ENCODE assay signal across 19 cellular contexts in the genomic region with DNA sequence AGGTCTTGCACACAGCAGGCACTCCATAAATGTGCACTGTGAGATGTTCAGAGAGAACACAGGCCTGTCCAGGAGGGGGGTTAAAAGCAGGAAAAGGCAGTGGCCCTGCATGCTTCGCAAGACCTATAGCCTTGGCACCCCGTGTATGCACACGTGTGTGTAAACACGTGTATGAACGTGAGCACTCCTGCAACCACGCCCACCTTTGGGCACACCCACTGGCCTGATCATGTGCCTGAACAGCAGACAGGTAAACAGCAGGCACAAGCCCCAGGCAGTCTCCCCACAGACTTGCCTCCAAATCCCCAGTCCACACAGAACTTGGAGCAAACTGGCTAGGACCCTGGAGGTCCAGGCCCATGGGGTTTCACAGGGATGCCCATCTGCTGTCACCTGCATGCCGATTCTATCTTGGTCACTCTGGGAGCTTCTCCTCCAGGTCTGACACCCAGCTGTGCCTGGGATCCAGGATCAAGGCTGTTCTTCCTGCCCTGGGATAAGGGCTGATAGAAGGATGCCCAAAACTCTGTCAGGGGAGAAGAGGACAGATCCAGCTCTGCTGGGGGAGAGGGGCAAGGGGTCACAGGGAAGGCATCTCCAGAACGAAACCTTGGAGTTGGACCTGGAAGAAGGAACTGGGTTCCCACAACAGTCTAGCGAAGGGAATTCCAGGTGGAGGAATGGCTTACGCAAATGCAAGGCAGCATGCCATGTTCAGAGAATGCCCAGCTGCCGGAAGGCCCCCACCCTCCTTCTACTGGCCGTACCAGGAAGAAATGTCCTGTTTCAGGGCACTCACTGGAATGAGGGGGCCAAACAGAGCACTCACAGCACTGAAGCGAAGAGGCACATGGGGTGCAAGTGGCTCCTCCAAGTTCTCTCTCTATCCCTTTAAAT. TPM values are rescaled to one million over a fixed set of nuclear protein-coding genes. Genes with fewer than 3 reads are reported as not detected.
DNase-seq lines count a peak whose midpoint lies in the region; ATAC-seq, FAIRE-seq and TF ChIP-seq lines count a peak whose summit lies in the region.
"Had no signal": no experiment of that assay in that cellular context is flagged by ENCODE, and none has a peak within 500 bp of the region (broad histone marks: within the 10 kb centered on the region; RNA-seq: fewer than 3 reads in every experiment).

No MANE protein-coding gene starts in this region.

- H3K27me3 Mint-ChIP-seq in activated CD4-positive, alpha-beta memory T cell treated with anti-CD3 and anti-CD28 coated beads for 36 hours: no peaks in the 10 kb centered on the region
- H3K27me3 Mint-ChIP-seq in activated CD4-positive, alpha-beta memory T cell treated with anti-CD3 and anti-CD28 coated beads, Interleukin-2, amount 10 ng/mL, durations not matched to agents 7 days and 5 days: no peaks in the 10 kb centered on the region
- no peaks in the 10 kb centered on the region for H3K27me3 Mint-ChIP-seq in type B pancreatic cell

- WGBS in K562 (ENCODE audit: insufficient coverage, low coverage, missing lambda C conversion rate): 19% methylated on average over 13 of the region's 13 CpGs
- 83% methylated on average over 6 of the region's 13 CpGs for whole genome bisulfite sequencing in right lobe of liver (ENCODE audit: insufficient coverage, low coverage, low lambda C conversion rate, missing lambda C conversion rate)
- 26 to 69% (median 36%) methylated on average over 12 to 13 of the region's 13 CpGs for WGBS in stomach, 5 donors

- H3K9ac ChIP-seq in K562 (ENCODE audit: insufficient read depth in 1 of 2, low read depth in 2 of 2, low read length in 2 of 2): no peak overlapping the region; a peak in 1 of 4 replicates
- H3K9ac ChIP-seq: BLaER1, parathyroid adenoma had no signal

- H3K4me3 Mint-ChIP-seq in activated CD4-positive, alpha-beta memory T cell treated with anti-CD3 and anti-CD28 coated beads for 36 hours: no peak overlapping the region
- H3K4me3 Mint-ChIP-seq in activated CD4-positive, alpha-beta memory T cell treated with anti-CD3 and anti-CD28 coated beads, Interleukin-2, amount 10 ng/mL, durations not matched to agents 7 days and 5 days: no peak overlapping the region
- H3K4me3 Mint-ChIP-seq in type B pancreatic cell: no peak overlapping the region

- H3K9me3 ChIP-seq in K562 (replicated peaks; ENCODE audit: control insufficient read depth, insufficient read depth, low read depth, low read length): no peaks in the 10 kb centered on the region
- no peaks in the 10 kb centered on the region for H3K9me3 ChIP-seq in right lobe of liver
- no peaks in the 10 kb centered on the region for H3K9me3 ChIP-seq in stomach
- H3K9me3 ChIP-seq: BLaER1 had no signal

- H3K27ac ChIP-seq in K562 (ENCODE audit: extremely low read depth, low read depth, low read length) (no peak overlapping the region), right lobe of liver (no peak overlapping the region), stomach (peak overlapping the region; percentile 70 to 85 (median 79))
- H3K27ac ChIP-seq: BLaER1, parathyroid adenoma had no signal

- no peaks in the 10 kb centered on the region for H3K9me1 ChIP-seq in K562 (ENCODE audit: control insufficient read depth, insufficient read depth, low read length)

- intact Hi-C loops in activated CD4-positive, alpha-beta memory T cell treated with anti-CD3 and anti-CD28 coated beads for 36 hours (cut with micrococcal nuclease): no loop called here
- intact Hi-C loops in K562 (cut with micrococcal nuclease) (loop anchor here (5.0 kb wide), 1 partner anchor 82 kb away; no protein-coding TSS in a partner anchor), right lobe of liver (cut with DNase I) (loop anchor here in 1 of 2 donors (10.0 kb wide), 1 partner anchor 70 kb away; no protein-coding TSS in a partner anchor), stomach (cut with DNase I; ENCODE audit: low total_unique reads) (no loop called here)

- no TSS peak for BruUV-seq in K562 (replicated peaks; lab: Mats Ljungman, UMichigan)

- CTCF ChIA-PET in activated CD4-positive, alpha-beta memory T cell treated with anti-CD3 and anti-CD28 coated beads for 36 hours (lab: Charles Lee): no interaction called here
- CTCF ChIA-PET in activated CD4-positive, alpha-beta memory T cell treated with anti-CD3 and anti-CD28 coated beads, Interleukin-2, amount 10 ng/mL, durations not matched to agents 7 days and 5 days (lab: Charles Lee): interaction anchor here (1.0 kb wide), 1 partner anchor 148 kb away, joined by 3 read pairs; no protein-coding TSS in a partner anchor
- CTCF ChIA-PET in K562 (lab: Yijun Ruan, JAX; ENCODE audit: low intra/inter-chr PET ratio): interaction anchor here (0.7 to 1.4 kb wide), 2 partner anchors 12 to 974 kb away, joined by 3 to 4 read pairs; no protein-coding TSS in a partner anchor

- H3K27me3 ChIP-seq in K562 (ENCODE audit: control insufficient read depth in 2 of 2, insufficient read depth in 2 of 2, low read length in 2 of 2) (peaks cover 0 to 15% of the 10 kb centered on the region in 2 experiments; a peak in 3 of 5 replicates), right lobe of liver (no peaks in the 10 kb centered on the region), stomach (no peaks in the 10 kb centered on the region)
- H3K27me3 ChIP-seq: BLaER1 had no signal

- H3K4me3 ChIP-seq in K562 (no peak overlapping the region), right lobe of liver (no peak overlapping the region), stomach (no peak overlapping the region)
- H3K4me3 ChIP-seq: BLaER1 had no signal

- FAIRE-seq in K562 (lab: Jason Lieb, UNC): no peak
- FAIRE-seq: endometrium, GM12891 had no signal

- H3K36me3 ChIP-seq in K562 (ENCODE audit: control insufficient read depth, insufficient read depth, low read length): no peaks in the 10 kb centered on the region
- H3K36me3 ChIP-seq in right lobe of liver: no peaks in the 10 kb centered on the region
- no peaks in the 10 kb centered on the region for H3K36me3 ChIP-seq in stomach
- H3K36me3 ChIP-seq: BLaER1 had no signal

- H3K4me1 Mint-ChIP-seq in activated CD4-positive, alpha-beta memory T cell treated with anti-CD3 and anti-CD28 coated beads for 36 hours (ENCODE audit: low read depth): peaks cover 15% of the 10 kb centered on the region
- H3K4me1 Mint-ChIP-seq in activated CD4-positive, alpha-beta memory T cell treated with anti-CD3 and anti-CD28 coated beads, Interleukin-2, amount 10 ng/mL, durations not matched to agents 7 days and 5 days: peaks cover 14% of the 10 kb centered on the region
- H3K4me1 Mint-ChIP-seq in type B pancreatic cell (ENCODE audit: unreplicated experiment): peaks cover 29% of the 10 kb centered on the region

- in situ Hi-C loops in K562 (cut with MboI): no loop called here

- no peak for ATAC-seq in K562
- ATAC-seq in right lobe of liver: no peak
- no peak for ATAC-seq in HG03378 (IDR thresholded peaks at IDR 0.05; ENCODE audit: unreplicated experiment)

- TF ChIP-seq RAD21 in K562 (CRISPR knock-in tag; conservative IDR thresholded peaks at IDR 0.05 in 1 of 2, IDR thresholded peaks at IDR 0.05 in 1 of 2): no peak

- TF ChIP-seq EP300 in K562 (IDR thresholded peaks at IDR 0.05; ENCODE audit: low read length): no peak
- no peak for TF ChIP-seq EP300 in stomach (IDR thresholded peaks at IDR 0.05)

- no peaks in the 10 kb centered on the region for H3K36me3 Mint-ChIP-seq in activated CD4-positive, alpha-beta memory T cell treated with anti-CD3 and anti-CD28 coated beads for 36 hours
- H3K36me3 Mint-ChIP-seq in activated CD4-positive, alpha-beta memory T cell treated with anti-CD3 and anti-CD28 coated beads, Interleukin-2, amount 10 ng/mL, durations not matched to agents 7 days and 5 days (ENCODE audit: low read depth): no peaks in the 10 kb centered on the region
- H3K36me3 Mint-ChIP-seq in type B pancreatic cell: no peaks in the 10 kb centered on the region

- H3K4me1 ChIP-seq in K562 (replicated peaks in 1 of 2; ENCODE audit: control insufficient read depth in 2 of 2, insufficient read depth in 2 of 2, low read length in 2 of 2) (peaks cover 6 to 10% of the 10 kb centered on the region in 2 experiments; a peak in 4 of 5 replicates), right lobe of liver (peaks cover 0 to 25% (median 6%) of the 10 kb centered on the region in 4 donors), stomach (peaks cover 48 to 88% (median 66%) of the 10 kb centered on the region in 4 donors)

- POLR2A ChIA-PET in activated CD4-positive, alpha-beta memory T cell treated with anti-CD3 and anti-CD28 coated beads for 36 hours (lab: Charles Lee): no interaction called here
- POLR2A ChIA-PET in activated CD4-positive, alpha-beta memory T cell treated with anti-CD3 and anti-CD28 coated beads, Interleukin-2, amount 10 ng/mL, durations not matched to agents 7 days and 5 days (lab: Charles Lee): no interaction called here
- POLR2A ChIA-PET in K562 (lab: Yijun Ruan, JAX): interaction anchor here (0.8 kb wide), 1 partner anchor 12 kb away, joined by 5 read pairs; no protein-coding TSS in a partner anchor

- H3K9me3 Mint-ChIP-seq in activated CD4-positive, alpha-beta memory T cell treated with anti-CD3 and anti-CD28 coated beads for 36 hours: no peaks in the 10 kb centered on the region
- H3K9me3 Mint-ChIP-seq in activated CD4-positive, alpha-beta memory T cell treated with anti-CD3 and anti-CD28 coated beads, Interleukin-2, amount 10 ng/mL, durations not matched to agents 7 days and 5 days: no peaks in the 10 kb centered on the region
- no peaks in the 10 kb centered on the region for H3K9me3 Mint-ChIP-seq in type B pancreatic cell

- TF ChIP-seq POLR2A in K562 (conservative IDR thresholded peaks at IDR 0.05) (no peak), right lobe of liver (IDR thresholded peaks at IDR 0.05) (no peak), stomach (IDR thresholded peaks at IDR 0.05) (no peak)

- no peaks in the 10 kb centered on the region for H4K20me1 ChIP-seq in K562 (replicated peaks; ENCODE audit: control insufficient read depth, insufficient read depth, low read length)
- H4K20me1 ChIP-seq: BLaER1 had no signal

- H2AFZ ChIP-seq in K562 (ENCODE audit: low read depth, low read length): no peak overlapping the region
- H2AFZ ChIP-seq: parathyroid adenoma had no signal

- TF ChIP-seq CTCF in K562 (IDR thresholded peaks at IDR 0.05 in 2 of 3, conservative IDR thresholded peaks at IDR 0.05 in 1 of 3; ENCODE audit: insufficient read depth in 2 of 3, low read depth in 1 of 3, low read length in 3 of 3) (no peak), right lobe of liver (IDR thresholded peaks at IDR 0.05) (no peak), stomach (IDR thresholded peaks at IDR 0.05) (no peak), type B pancreatic cell (conservative IDR thresholded peaks at IDR 0.05) (no peak)

- peak; percentile 8 for DNase-seq in activated CD4-positive, alpha-beta memory T cell treated with anti-CD3 and anti-CD28 coated beads for 36 hours
- DNase-seq in activated CD4-positive, alpha-beta memory T cell treated with anti-CD3 and anti-CD28 coated beads, Interleukin-2, amount 10 ng/mL, durations not matched to agents 7 days and 5 days: no peak
- DNase-seq in K562 (ENCODE audit: extremely low read depth in 1 of 4, low spot score in 3 of 4): no peak
- peak; percentile 14 to 42 (median 39) for DNase-seq in right lobe of liver
- DNase-seq in stomach: peak; percentile 87
- DNase-seq in NCI-H1436 treated with DMSO at 0.1 percent for 48 hours (lab: John Stamatoyannopoulos, UW): no peak
- no peak for DNase-seq in type B pancreatic cell (ENCODE audit: extremely low spot score, unreplicated experiment)
- DNase-seq: activated CD4-positive, alpha-beta T cell treated with anti-CD3 and anti-CD28 coated beads, Interleukin-2, amount 50 U/mL, for 48 hours; amygdala; cerebellar nuclear complex; DMS 273 treated with DMSO at 0.1 percent for 48 hours; GF-D8; KG1; NCI-H1092 treated with DMSO at 0.1 percent for 48 hours had no signal

- H3K27ac Mint-ChIP-seq in activated CD4-positive, alpha-beta memory T cell treated with anti-CD3 and anti-CD28 coated beads for 36 hours: no peak overlapping the region
- H3K27ac Mint-ChIP-seq in activated CD4-positive, alpha-beta memory T cell treated with anti-CD3 and anti-CD28 coated beads, Interleukin-2, amount 10 ng/mL, durations not matched to agents 7 days and 5 days: no peak overlapping the region
- H3K27ac Mint-ChIP-seq in type B pancreatic cell: no peak overlapping the region

- no peak overlapping the region for H3K4me2 ChIP-seq in K562 (ENCODE audit: insufficient read depth, low read length)
- H3K4me2 ChIP-seq: BLaER1 had no signal

- H3K79me2 ChIP-seq in K562 (ENCODE audit: control insufficient read depth, insufficient read depth, low read length): no peaks in the 10 kb centered on the region
- H3K79me2 ChIP-seq: parathyroid adenoma had no signal

RNA-seq across cellular contexts. Expression of gene ZMIZ1, which starts 14.3 kb away (rescaled TPM):
- 10 to 100 TPM; 28.5 to 29.2 TPM for total RNA-seq in activated CD4-positive, alpha-beta memory T cell treated with anti-CD3 and anti-CD28 coated beads for 36 hours
- total RNA-seq in activated CD4-positive, alpha-beta memory T cell treated with anti-CD3 and anti-CD28 coated beads, Interleukin-2, amount 10 ng/mL, durations not matched to agents 7 days and 5 days: 10 to 100 TPM; 46.9 to 47.0 TPM
- total RNA-seq in K562 (2011; cell fraction: chromatin; rRNA removed; ENCODE audit: low replicate concordance): 31.4 and 71.8 TPM in 2 replicates
- total RNA-seq in K562 (2011; cell fraction: nucleolus; rRNA removed): 28.6 and 32.2 TPM in 2 replicates
- total RNA-seq in K562 (2011; cell fraction: nucleoplasm; rRNA removed): 31.8 and 38.1 TPM in 2 replicates
- total RNA-seq in K562 (2014; rRNA removed) (7.0 and 7.7 TPM in 2 replicates), K562 (2014; rRNA removed; fragmentation: Illumina TruSeq; extraction: Trizol) (2.6 and 2.8 TPM in 2 replicates), K562 (2015; rRNA removed; fragmentation: Illumina TruSeq; extraction: Trizol) (4.3 and 5.0 TPM in 2 replicates), K562 (2021) (30.3 and 37.3 TPM in 2 replicates), right lobe of liver (10 to 100 TPM in 5 of 6 experiments, 1 to 10 TPM in 1; 9.9 to 22.8 (median 12.3) TPM), stomach (100 to 1,000 TPM in 1 of 5 donors, 10 to 100 TPM in 4; 25.9 to 103 (median 67.7) TPM), type B pancreatic cell (ENCODE audit: low replicate concordance) (62.2 and 102 TPM in 2 replicates)
- polyA plus RNA-seq in K562 (2011; rRNA removed) (3.6 and 6.2 TPM in 2 replicates), K562 (2014; fragmentation: Illumina TruSeq; extraction: Trizol) (22.9 and 25.1 TPM in 2 replicates), K562 (2014; fragmentation: Nextera tagmentation; extraction: Ambion mirVana) (1 to 10 TPM; 1.0 to 1.9 TPM), K562 (2014; rRNA removed) (11.0 and 11.7 TPM in 2 replicates), stomach (10 to 100 TPM; 17.7 to 20.2 (median 18.2) TPM)
- 5.2 and 5.4 TPM in 2 replicates for polyA plus RNA-seq in K562 (2011; cell fraction: cytosol; rRNA removed)
- polyA plus RNA-seq in K562 (2011; cell fraction: nucleus; rRNA removed): 18.9 and 30.6 TPM in 2 replicates
- 23.3 and 39.2 TPM in 2 replicates for polyA plus RNA-seq in K562 (2012)
- polyA minus RNA-seq in K562 (2011; rRNA and poly(A)+ RNA removed): 5.8 and 6.7 TPM in 2 replicates
- polyA minus RNA-seq in K562 (2011; cell fraction: cytosol; rRNA and poly(A)+ RNA removed): 14.9 and 22.3 TPM in 2 replicates
- polyA minus RNA-seq in K562 (2011; cell fraction: nucleus; rRNA and poly(A)+ RNA removed): 17.6 and 22.4 TPM in 2 replicates

Comparison
In these comparisons a context has a peak if more than half of its experiments do, and no peak if none do; other contexts are left out.
1. DNase-seq: peak in activated CD4-positive, alpha-beta memory T cell treated with anti-CD3 and anti-CD28 coated beads for 36 hours (single experiment), right lobe of liver (3 of 3) and stomach (single experiment); none in activated CD4-positive, alpha-beta memory T cell treated with anti-CD3 and anti-CD28 coated beads, Interleukin-2, amount 10 ng/mL, durations not matched to agents 7 days and 5 days (single experiment), K562 (0 of 4), NCI-H1436 treated with DMSO at 0.1 percent for 48 hours (single experiment) and type B pancreatic cell (single experiment).
2. H3K27ac ChIP-seq: peak in stomach (5 of 5); none in K562 (single experiment) and right lobe of liver (0 of 3).